ENCODE assay signal across 7 cellular contexts in genomic region chr16:15446901-15447300, GRCh38.
"Had no signal": no experiment of that assay in that cellular context is flagged by ENCODE, and none has a peak within 500 bp of the region (broad histone marks: within the 10 kb centered on the region; RNA-seq: fewer than 3 reads in every experiment).

No MANE protein-coding gene starts in this region.

- ATAC-seq: GM12878 had no signal

- FAIRE-seq: G401.6, GM12878, GM12891, GM12892, GM18507 had no signal

- H3K4me3 ChIP-seq: GM12878 had no signal

- DNase-seq: GDM1, GF-D8 had no signal
